ENCODE assay signal across 10 cellular contexts in genomic region chr6:32184084-32184640, GRCh38. TPM values are rescaled to one million over a fixed set of nuclear protein-coding genes. Genes with fewer than 3 reads are reported as not detected.
DNase-seq lines count a peak whose midpoint lies in the region; ATAC-seq and TF ChIP-seq lines count a peak whose summit lies in the region.
"Had no signal": no experiment of that assay in that cellular context is flagged by ENCODE, and none has a peak within 500 bp of the region (broad histone marks: within the 10 kb centered on the region; RNA-seq: fewer than 3 reads in every experiment).

Gene AGER, minus strand, starts transcription at chr6:32184253. Its CDS starts 31 bp downstream, at chr6:32184222.

- TF ChIP-seq EP300 in SK-N-SH (IDR thresholded peaks at IDR 0.05; ENCODE audit: borderline replicate concordance in 1 of 2, low read depth in 1 of 2, low read length in 1 of 2): no peak

- H3K27me3 ChIP-seq in SK-N-SH (ENCODE audit: insufficient read depth): no peaks in the 10 kb centered on the region
- H3K27me3 ChIP-seq: body of pancreas had no signal

- peaks cover 3 to 14% of the 10 kb centered on the region in 2 experiments; a peak in 1 of 4 replicates for H3K4me1 ChIP-seq in SK-N-SH (ENCODE audit: control insufficient read depth in 1 of 2, insufficient read depth in 2 of 2, low read depth in 1 of 2, low read length in 1 of 2)

- no peak for TF ChIP-seq RAD21 in SK-N-SH (IDR thresholded peaks at IDR 0.05; ENCODE audit: low read length)

- no peak for ATAC-seq in SK-N-SH treated with all-trans-retinoic acid at 6 μM for 48 hours
- ATAC-seq in stimulated activated effector memory CD8-positive, alpha-beta T cell treated with anti-CD3 and anti-CD28 coated beads, Interleukin-12 subunit alpha, Interleukin-12 subunit beta, amount 100 ng/mL, for 72 hours: no peak
- ATAC-seq: body of pancreas had no signal

- POLR2A ChIA-PET in SK-N-SH (lab: Yijun Ruan, JAX): no interaction called here

- no peaks in the 10 kb centered on the region for H4K20me1 ChIP-seq in SK-N-SH (ENCODE audit: insufficient read depth)

- CTCF ChIA-PET in SK-N-SH (lab: Yijun Ruan, JAX): no interaction called here

- no peak within 1 kb of the TSS for H3K4me3 Mint-ChIP-seq in glutamatergic neuron (ENCODE audit: unreplicated experiment)
- no peak within 1 kb of the TSS for H3K4me3 Mint-ChIP-seq in stimulated activated effector memory CD8-positive, alpha-beta T cell treated with anti-CD3 and anti-CD28 coated beads, Interleukin-12 subunit alpha, Interleukin-12 subunit beta, amount 100 ng/mL, for 72 hours

- H3K36me3 ChIP-seq in SK-N-SH (replicated peaks in 1 of 2; ENCODE audit: control insufficient read depth in 1 of 2, insufficient read depth in 2 of 2, low read length in 1 of 2): peaks cover 17 to 43% of the 10 kb centered on the region in 2 experiments

- TF ChIP-seq POLR2A in Raji (IDR thresholded peaks at IDR 0.05; ENCODE audit: insufficient read depth, low read depth, low read length): 0 out of 2 replicates have a peak, but pooled peaks have one; percentile 14

- peaks cover 1% of the 10 kb centered on the region for H3K36me3 Mint-ChIP-seq in glutamatergic neuron (ENCODE audit: unreplicated experiment)
- peaks cover 98% of the 10 kb centered on the region for H3K36me3 Mint-ChIP-seq in stimulated activated effector memory CD8-positive, alpha-beta T cell treated with anti-CD3 and anti-CD28 coated beads, Interleukin-12 subunit alpha, Interleukin-12 subunit beta, amount 100 ng/mL, for 72 hours

- peaks cover 6% of the 10 kb centered on the region for H3K9me3 Mint-ChIP-seq in glutamatergic neuron (ENCODE audit: unreplicated experiment)
- no peaks in the 10 kb centered on the region for H3K9me3 Mint-ChIP-seq in stimulated activated effector memory CD8-positive, alpha-beta T cell treated with anti-CD3 and anti-CD28 coated beads, Interleukin-12 subunit alpha, Interleukin-12 subunit beta, amount 100 ng/mL, for 72 hours

- no peaks in the 10 kb centered on the region for H3K9me3 ChIP-seq in SK-N-SH
- H3K9me3 ChIP-seq: body of pancreas had no signal

- H3K4me2 ChIP-seq in SK-N-SH: no peak within 1 kb of the TSS

- no peak within 1 kb of the TSS for H3K27ac Mint-ChIP-seq in glutamatergic neuron (ENCODE audit: unreplicated experiment)
- peak within 1 kb of the TSS; percentile 99 for H3K27ac Mint-ChIP-seq in stimulated activated effector memory CD8-positive, alpha-beta T cell treated with anti-CD3 and anti-CD28 coated beads, Interleukin-12 subunit alpha, Interleukin-12 subunit beta, amount 100 ng/mL, for 72 hours

- WGBS in SK-N-SH (ENCODE audit: low lambda C conversion rate): 87% methylated on average over 6 of the region's 6 CpGs

- H3K4me1 Mint-ChIP-seq in glutamatergic neuron (ENCODE audit: low read depth, unreplicated experiment): peaks cover 27% of the 10 kb centered on the region
- peaks cover 83% of the 10 kb centered on the region for H3K4me1 Mint-ChIP-seq in stimulated activated effector memory CD8-positive, alpha-beta T cell treated with anti-CD3 and anti-CD28 coated beads, Interleukin-12 subunit alpha, Interleukin-12 subunit beta, amount 100 ng/mL, for 72 hours

- H2AFZ ChIP-seq in SK-N-SH (ENCODE audit: low read depth): no peak within 1 kb of the TSS

- H3F3A ChIP-seq in SK-N-SH (replicated peaks; ENCODE audit: insufficient read depth): peaks cover 20% of the 10 kb centered on the region

- H3K4me3 ChIP-seq in SK-N-SH (ENCODE audit: low read depth in 2 of 2, low read length in 1 of 2): no peak within 1 kb of the TSS
- H3K4me3 ChIP-seq: body of pancreas had no signal

- H3K79me2 ChIP-seq in SK-N-SH (ENCODE audit: insufficient read depth): peaks cover 20% of the 10 kb centered on the region

- DNase-seq in SK-N-SH: peak; percentile 6
- DNase-seq in glutamatergic neuron: no peak
- no peak for DNase-seq in stimulated activated effector memory CD8-positive, alpha-beta T cell treated with anti-CD3 and anti-CD28 coated beads, Interleukin-12 subunit alpha, Interleukin-12 subunit beta, amount 100 ng/mL, for 72 hours (ENCODE audit: low spot score in 2 of 2)
- no peak for DNase-seq in KBM-7
- DNase-seq in midbrain (lab: John Stamatoyannopoulos, UW): no peak
- no peak for DNase-seq in NCI-H2107 treated with DMSO at 0.1 percent for 48 hours (lab: John Stamatoyannopoulos, UW; ENCODE audit: unreplicated experiment)
- DNase-seq: 8988T, body of pancreas had no signal

- no peaks in the 10 kb centered on the region for H3K9me2 ChIP-seq in SK-N-SH

- in situ Hi-C loops in KBM-7 (cut with MboI; ENCODE audit: low pct_unique_long_range_greater_than_20kb, low sequenced_read_pairs): no loop called here

- H3K9ac ChIP-seq in SK-N-SH: no peak within 1 kb of the TSS

- peaks cover 7% of the 10 kb centered on the region for H3K27me3 Mint-ChIP-seq in glutamatergic neuron (ENCODE audit: unreplicated experiment)

- H3K27ac ChIP-seq in SK-N-SH (ENCODE audit: low read depth in 2 of 2, low read length in 1 of 2): no peak within 1 kb of the TSS

- no peak for TF ChIP-seq CTCF in SK-N-SH (IDR thresholded peaks at IDR 0.05)
- no peak for TF ChIP-seq CTCF in glutamatergic neuron (IDR thresholded peaks at IDR 0.05; ENCODE audit: partially characterized antibody, unreplicated experiment)

TF ChIP-seq in SK-N-SH, 30 proteins besides CTCF, POLR2A, EP300 and RAD21:
- TF ChIP-seq YY1 (IDR thresholded peaks at IDR 0.05; ENCODE audit: low read depth) (no peak), RFX5 (IDR thresholded peaks at IDR 0.05; ENCODE audit: low read length) (no peak), ELF1 (IDR thresholded peaks at IDR 0.05) (no peak), SIN3A (IDR thresholded peaks at IDR 0.05; ENCODE audit: borderline replicate concordance, low read depth, low read length) (no peak), FOXJ3 (CRISPR knock-in tag; IDR thresholded peaks at IDR 0.05) (no peak)

TF ChIP-seq in SK-N-SH treated with all-trans-retinoic acid at 6 μM for 48 hours, 23 proteins besides CTCF, POLR2A, EP300 and RAD21 (continues in another document):
- TF ChIP-seq CSDC2 (CRISPR knock-in tag; IDR thresholded peaks at IDR 0.05) (no peak), OSR1 (CRISPR knock-in tag; IDR thresholded peaks at IDR 0.05) (no peak), BACH2 (CRISPR knock-in tag; IDR thresholded peaks at IDR 0.05; ENCODE audit: borderline replicate concordance) (no peak), ZNF70 (CRISPR knock-in tag; IDR thresholded peaks at IDR 0.05) (no peak), GLIS3 (CRISPR knock-in tag; IDR thresholded peaks at IDR 0.05) (no peak), ZFP3 (CRISPR knock-in tag; IDR thresholded peaks at IDR 0.05) (no peak), ISL1 (CRISPR knock-in tag; IDR thresholded peaks at IDR 0.05) (no peak), ZNF565 (CRISPR knock-in tag; conservative IDR thresholded peaks at IDR 0.05; ENCODE audit: low read depth) (no peak)
- TF ChIP-seq, protein P1, sequence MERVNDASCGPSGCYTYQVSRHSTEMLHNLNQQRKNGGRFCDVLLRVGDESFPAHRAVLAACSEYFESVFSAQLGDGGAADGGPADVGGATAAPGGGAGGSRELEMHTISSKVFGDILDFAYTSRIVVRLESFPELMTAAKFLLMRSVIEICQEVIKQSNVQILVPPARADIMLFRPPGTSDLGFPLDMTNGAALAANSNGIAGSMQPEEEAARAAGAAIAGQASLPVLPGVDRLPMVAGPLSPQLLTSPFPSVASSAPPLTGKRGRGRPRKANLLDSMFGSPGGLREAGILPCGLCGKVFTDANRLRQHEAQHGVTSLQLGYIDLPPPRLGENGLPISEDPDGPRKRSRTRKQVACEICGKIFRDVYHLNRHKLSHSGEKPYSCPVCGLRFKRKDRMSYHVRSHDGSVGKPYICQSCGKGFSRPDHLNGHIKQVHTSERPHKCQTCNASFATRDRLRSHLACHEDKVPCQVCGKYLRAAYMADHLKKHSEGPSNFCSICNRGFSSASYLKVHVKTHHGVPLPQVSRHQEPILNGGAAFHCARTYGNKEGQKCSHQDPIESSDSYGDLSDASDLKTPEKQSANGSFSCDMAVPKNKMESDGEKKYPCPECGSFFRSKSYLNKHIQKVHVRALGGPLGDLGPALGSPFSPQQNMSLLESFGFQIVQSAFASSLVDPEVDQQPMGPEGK (CRISPR knock-in tag; IDR thresholded peaks at IDR 0.05; ENCODE audit: borderline replicate concordance): no peak
- TF ChIP-seq, protein P2, sequence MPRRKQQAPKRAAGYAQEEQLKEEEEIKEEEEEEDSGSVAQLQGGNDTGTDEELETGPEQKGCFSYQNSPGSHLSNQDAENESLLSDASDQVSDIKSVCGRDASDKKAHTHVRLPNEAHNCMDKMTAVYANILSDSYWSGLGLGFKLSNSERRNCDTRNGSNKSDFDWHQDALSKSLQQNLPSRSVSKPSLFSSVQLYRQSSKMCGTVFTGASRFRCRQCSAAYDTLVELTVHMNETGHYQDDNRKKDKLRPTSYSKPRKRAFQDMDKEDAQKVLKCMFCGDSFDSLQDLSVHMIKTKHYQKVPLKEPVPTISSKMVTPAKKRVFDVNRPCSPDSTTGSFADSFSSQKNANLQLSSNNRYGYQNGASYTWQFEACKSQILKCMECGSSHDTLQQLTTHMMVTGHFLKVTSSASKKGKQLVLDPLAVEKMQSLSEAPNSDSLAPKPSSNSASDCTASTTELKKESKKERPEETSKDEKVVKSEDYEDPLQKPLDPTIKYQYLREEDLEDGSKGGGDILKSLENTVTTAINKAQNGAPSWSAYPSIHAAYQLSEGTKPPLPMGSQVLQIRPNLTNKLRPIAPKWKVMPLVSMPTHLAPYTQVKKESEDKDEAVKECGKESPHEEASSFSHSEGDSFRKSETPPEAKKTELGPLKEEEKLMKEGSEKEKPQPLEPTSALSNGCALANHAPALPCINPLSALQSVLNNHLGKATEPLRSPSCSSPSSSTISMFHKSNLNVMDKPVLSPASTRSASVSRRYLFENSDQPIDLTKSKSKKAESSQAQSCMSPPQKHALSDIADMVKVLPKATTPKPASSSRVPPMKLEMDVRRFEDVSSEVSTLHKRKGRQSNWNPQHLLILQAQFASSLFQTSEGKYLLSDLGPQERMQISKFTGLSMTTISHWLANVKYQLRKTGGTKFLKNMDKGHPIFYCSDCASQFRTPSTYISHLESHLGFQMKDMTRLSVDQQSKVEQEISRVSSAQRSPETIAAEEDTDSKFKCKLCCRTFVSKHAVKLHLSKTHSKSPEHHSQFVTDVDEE (CRISPR knock-in tag; IDR thresholded peaks at IDR 0.05): no peak

RNA-seq across cellular contexts. Expression of gene AGER, which starts in this region (rescaled TPM):
- 2.9 and 3.5 TPM in 2 replicates for polyA plus RNA-seq in SK-N-SH (2012; rRNA removed)
- 0.68 and 0.80 TPM in 2 replicates for polyA plus RNA-seq in SK-N-SH (2012; cell fraction: cytosol; rRNA removed)
- polyA plus RNA-seq in SK-N-SH (2012; cell fraction: nucleus; rRNA removed): 25.0 and 43.7 TPM in 2 replicates
- 13.2 TPM for total RNA-seq in glutamatergic neuron (ENCODE audit: unreplicated experiment)
